In genomic region chr11:115182282-115182952, GRCh38 we compare ENCODE assay signal across 23 cellular contexts.
DNase-seq lines count a peak whose midpoint lies in the region; ATAC-seq and TF ChIP-seq lines count a peak whose summit lies in the region.
"Had no signal": no experiment of that assay in that cellular context is flagged by ENCODE, and none has a peak within 500 bp of the region (broad histone marks: within the 10 kb centered on the region; RNA-seq: fewer than 3 reads in every experiment).

No MANE protein-coding gene starts in this region.

- DNase-seq in Right ventricle myocardium inferior (ENCODE audit: missing footprints) (no peak), cardiac septum (ENCODE audit: low spot score) (no peak), left lobe of liver (ENCODE audit: low spot score) (no peak), psoas muscle (no peak), NCI-H526 (lab: John Stamatoyannopoulos, UW) (no peak), NCI-H146 (lab: John Stamatoyannopoulos, UW) (no peak)
- no peak for DNase-seq in stimulated activated CD4-positive, alpha-beta T cell treated with anti-CD3 and anti-CD28 coated beads, Interleukin-1b, Interleukin-23, amount 100 ng/mL, for 48 hours
- DNase-seq: Caco-2; CD8-positive, alpha-beta T cell; EL; GDM1; Kasumi-1; NCI-H1092 treated with DMSO at 0.1 percent for 48 hours; NCI-H1436 treated with DMSO at 0.1 percent for 48 hours; NCI-H1930; NCI-H2107; NCI-H774; PC-3 had no signal

- H3K36me3 ChIP-seq in psoas muscle (ENCODE audit: insufficient read depth in 1 of 2, low read depth in 1 of 2) = no peaks in the 10 kb centered on the region
- H3K36me3 ChIP-seq: SJSA1 had no signal

- H3K9me3 ChIP-seq in psoas muscle = no peaks in the 10 kb centered on the region
- H3K9me3 ChIP-seq: Caco-2, SJSA1 had no signal

- ATAC-seq in Right ventricle myocardium inferior (peak; percentile 70), left lobe of liver (peak; percentile 73), psoas muscle (peak in 3 of 4 donors; percentile 32 to 60 (median 46)), GM21717 (IDR thresholded peaks at IDR 0.05; ENCODE audit: unreplicated experiment) (no peak)
- ATAC-seq: CD8-positive, alpha-beta T cell; PC-3 had no signal

- WGBS in psoas muscle, 3 donors = 36 to 55% (median 37%) methylated on average over 7 of the region's 7 CpGs

- no peaks in the 10 kb centered on the region for H3K27me3 ChIP-seq in psoas muscle (ENCODE audit: insufficient read depth in 3 of 3, low read length in 2 of 3)
- H3K27me3 ChIP-seq: SJSA1 had no signal

- peak overlapping the region; percentile 71 for H3K27ac ChIP-seq in psoas muscle
- H3K27ac ChIP-seq: 22Rv1, C4-2B, HL-60, SJSA1 had no signal

- TF ChIP-seq CTCF in psoas muscle (IDR thresholded peaks at IDR 0.05) = no peak

- intact Hi-C loops in Right ventricle myocardium inferior (cut with DNase I) (loop anchor here (10.0 kb wide), 2 partner anchors 112 to 322 kb away; partner anchors contain the start of gene CADM1), cardiac septum (cut with DNase I) (no loop called here), psoas muscle (cut with DNase I) (loop anchor here in 1 of 2 donors (10.0 kb wide), 1 partner anchor 388 kb away; no protein-coding TSS in a partner anchor)

- H3K4me1 ChIP-seq in psoas muscle = peaks cover 31% of the 10 kb centered on the region
- H3K4me1 ChIP-seq: Caco-2, SJSA1 had no signal

- no peak overlapping the region for H3K4me3 ChIP-seq in psoas muscle
- H3K4me3 ChIP-seq: SJSA1 had no signal
